20 cellular contexts compared by ENCODE assay signal in genomic region chr12:93950321-93950720, GRCh38.
"Had no signal": no experiment of that assay in that cellular context is flagged by ENCODE, and none has a peak within 500 bp of the region (broad histone marks: within the 10 kb centered on the region; RNA-seq: fewer than 3 reads in every experiment).

No MANE protein-coding gene starts in this region.

- H3K27me3 ChIP-seq: heart left ventricle, sigmoid colon, stomach had no signal

- DNase-seq: cerebellar nuclear complex; effector CD4-positive, alpha-beta T cell; heart left ventricle; hippocampal formation; left colon; left ventricle myocardium superior; mesenchymal stem cell; midbrain; naive B cell; occipital lobe; psoas muscle; retina; sigmoid colon; small intestine; stimulated activated CD4-positive, alpha-beta T cell treated with anti-CD3 and anti-CD28 coated beads, Interleukin-12 subunit alpha, Interleukin-12 subunit beta, amount 100 ng/mL, for 4 hours; stimulated activated naive CD4-positive, alpha-beta T cell; stomach; trophoblast cell had no signal

- H3K9me3 ChIP-seq: psoas muscle, sigmoid colon, stomach had no signal

- H3K4me1 ChIP-seq: psoas muscle, sigmoid colon, stomach had no signal

- H3K4me3 ChIP-seq: coronary artery, heart left ventricle, lung, psoas muscle, sigmoid colon, stomach had no signal

- H3K36me3 ChIP-seq: heart left ventricle, sigmoid colon, stomach had no signal

- H3K27ac ChIP-seq: psoas muscle, sigmoid colon, stomach had no signal
